In genomic region chr13:107205318-107206112, GRCh38 we compare ENCODE assay signal across 8 cellular contexts.
DNase-seq lines count a peak whose midpoint lies in the region; ATAC-seq and TF ChIP-seq lines count a peak whose summit lies in the region.

No MANE protein-coding gene starts in this region.

- peak; percentile 93 for ATAC-seq in GM18505 (IDR thresholded peaks at IDR 0.05; ENCODE audit: unreplicated experiment)
- peak; percentile 97 for ATAC-seq in HG02884 (IDR thresholded peaks at IDR 0.05; ENCODE audit: unreplicated experiment)
- ATAC-seq in WTC11, result peak; percentile 88
- ATAC-seq in left colon, result peak; percentile 87

- H3K9me3 Mint-ChIP-seq in WTC11, result no peaks in the 10 kb centered on the region

- intact Hi-C loops in left colon (cut with DNase I, micrococcal nuclease), result no loop called here

- no peaks in the 10 kb centered on the region for H3K27me3 Mint-ChIP-seq in WTC11 (ENCODE audit: low read depth)

- CTCF ChIA-PET in AG04449 (lab: Yijun Ruan, JAX), result interaction anchor here (0.6 to 1.5 kb wide), 4 partner anchors 11 to 950 kb away, joined by 3 to 8 read pairs (median 4); no protein-coding TSS in a partner anchor
- CTCF ChIA-PET in WTC11 (lab: Charles Lee), result interaction anchor here (1.0 kb wide), 1 partner anchor 9 kb away, joined by 4 read pairs; no protein-coding TSS in a partner anchor

- H3K27ac ChIP-seq in caudate nucleus (ENCODE audit: low read depth, low read length), result no peak overlapping the region

- no peaks in the 10 kb centered on the region for H3K36me3 Mint-ChIP-seq in WTC11

- peaks cover 19% of the 10 kb centered on the region for H3K4me1 Mint-ChIP-seq in WTC11

- TF ChIP-seq CTCF in AG04449 (IDR thresholded peaks at IDR 0.05; ENCODE audit: insufficient read depth, low read length, missing control alignments) (peak; percentile 85), WTC11 (IDR thresholded peaks at IDR 0.05) (peak; percentile 98)

- H3K4me3 ChIP-seq in AG04449 (ENCODE audit: low read depth, low read length), result no peak overlapping the region

- DNase-seq in AG04449 (ENCODE audit: low read depth, low spot score), result no peak
- DNase-seq in NCI-H1436 treated with DMSO at 0.1 percent for 48 hours (lab: John Stamatoyannopoulos, UW), result peak; percentile 54
- peak; percentile 80 for DNase-seq in WTC11 (ENCODE audit: low spot score)
- DNase-seq in caudate nucleus (lab: John Stamatoyannopoulos, UW), result peak in 58 of 61 donors; percentile 6 to 88 (median 52)
- DNase-seq in left colon, result peak in 1 of 2 donors; percentile 53
- DNase-seq in stimulated activated CD4-positive, alpha-beta T cell treated with anti-CD3 and anti-CD28 coated beads, Interleukin-4, amount 100 ng/mL, for 48 hours (ENCODE audit: low read depth in 2 of 2), result peak; percentile 44 to 50

- H3K27ac Mint-ChIP-seq in WTC11, result no peak overlapping the region

- peak overlapping the region; percentile 22 for H3K4me3 Mint-ChIP-seq in WTC11

- no peak for TF ChIP-seq POLR2A in GM18505 (IDR thresholded peaks at IDR 0.05; ENCODE audit: borderline replicate concordance, extremely low read depth, insufficient read depth, insufficient read length)

- POLR2A ChIA-PET in AG04449 (lab: Yijun Ruan, JAX) (no interaction called here), WTC11 (lab: Charles Lee) (no interaction called here)

TF ChIP-seq in WTC11, 78 proteins besides CTCF, POLR2A, EP300 and RAD21:
- TF ChIP-seq CDX4 (CRISPR knock-in tag; IDR thresholded peaks at IDR 0.05; ENCODE audit: borderline replicate concordance) (no peak), ZBTB21 (CRISPR knock-in tag; IDR thresholded peaks at IDR 0.05; ENCODE audit: borderline replicate concordance) (no peak), PRDM15 (CRISPR knock-in tag; IDR thresholded peaks at IDR 0.05) (no peak), FOXJ3 (CRISPR knock-in tag; IDR thresholded peaks at IDR 0.05; ENCODE audit: borderline replicate concordance) (no peak), ZNF396 (CRISPR knock-in tag; IDR thresholded peaks at IDR 0.05; ENCODE audit: borderline replicate concordance) (no peak)
- TF ChIP-seq, protein P1, sequence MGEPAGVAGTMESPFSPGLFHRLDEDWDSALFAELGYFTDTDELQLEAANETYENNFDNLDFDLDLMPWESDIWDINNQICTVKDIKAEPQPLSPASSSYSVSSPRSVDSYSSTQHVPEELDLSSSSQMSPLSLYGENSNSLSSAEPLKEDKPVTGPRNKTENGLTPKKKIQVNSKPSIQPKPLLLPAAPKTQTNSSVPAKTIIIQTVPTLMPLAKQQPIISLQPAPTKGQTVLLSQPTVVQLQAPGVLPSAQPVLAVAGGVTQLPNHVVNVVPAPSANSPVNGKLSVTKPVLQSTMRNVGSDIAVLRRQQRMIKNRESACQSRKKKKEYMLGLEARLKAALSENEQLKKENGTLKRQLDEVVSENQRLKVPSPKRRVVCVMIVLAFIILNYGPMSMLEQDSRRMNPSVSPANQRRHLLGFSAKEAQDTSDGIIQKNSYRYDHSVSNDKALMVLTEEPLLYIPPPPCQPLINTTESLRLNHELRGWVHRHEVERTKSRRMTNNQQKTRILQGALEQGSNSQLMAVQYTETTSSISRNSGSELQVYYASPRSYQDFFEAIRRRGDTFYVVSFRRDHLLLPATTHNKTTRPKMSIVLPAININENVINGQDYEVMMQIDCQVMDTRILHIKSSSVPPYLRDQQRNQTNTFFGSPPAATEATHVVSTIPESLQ (CRISPR knock-in tag; IDR thresholded peaks at IDR 0.05), result no peak
- TF ChIP-seq, protein P2, sequence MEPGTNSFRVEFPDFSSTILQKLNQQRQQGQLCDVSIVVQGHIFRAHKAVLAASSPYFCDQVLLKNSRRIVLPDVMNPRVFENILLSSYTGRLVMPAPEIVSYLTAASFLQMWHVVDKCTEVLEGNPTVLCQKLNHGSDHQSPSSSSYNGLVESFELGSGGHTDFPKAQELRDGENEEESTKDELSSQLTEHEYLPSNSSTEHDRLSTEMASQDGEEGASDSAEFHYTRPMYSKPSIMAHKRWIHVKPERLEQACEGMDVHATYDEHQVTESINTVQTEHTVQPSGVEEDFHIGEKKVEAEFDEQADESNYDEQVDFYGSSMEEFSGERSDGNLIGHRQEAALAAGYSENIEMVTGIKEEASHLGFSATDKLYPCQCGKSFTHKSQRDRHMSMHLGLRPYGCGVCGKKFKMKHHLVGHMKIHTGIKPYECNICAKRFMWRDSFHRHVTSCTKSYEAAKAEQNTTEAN (CRISPR knock-in tag; IDR thresholded peaks at IDR 0.05), result no peak
- TF ChIP-seq, protein P3, sequence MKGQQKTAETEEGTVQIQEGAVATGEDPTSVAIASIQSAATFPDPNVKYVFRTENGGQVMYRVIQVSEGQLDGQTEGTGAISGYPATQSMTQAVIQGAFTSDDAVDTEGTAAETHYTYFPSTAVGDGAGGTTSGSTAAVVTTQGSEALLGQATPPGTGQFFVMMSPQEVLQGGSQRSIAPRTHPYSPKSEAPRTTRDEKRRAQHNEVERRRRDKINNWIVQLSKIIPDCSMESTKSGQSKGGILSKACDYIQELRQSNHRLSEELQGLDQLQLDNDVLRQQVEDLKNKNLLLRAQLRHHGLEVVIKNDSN (CRISPR knock-in tag; IDR thresholded peaks at IDR 0.05), result no peak
TF ChIP-seq in WTC11: peak in this region for 0.
